8 cellular contexts compared by ENCODE assay signal in genomic region chr11:10293423-10294288, GRCh38. TPM values are rescaled to one million over a fixed set of nuclear protein-coding genes. Genes with fewer than 3 reads are reported as not detected.
DNase-seq lines count a peak whose midpoint lies in the region; ATAC-seq, FAIRE-seq and TF ChIP-seq lines count a peak whose summit lies in the region.

TSS of gene SBF2 (minus strand) at chr11:10294219. CDS start at chr11:10294069, 150 bp downstream.

- no peaks in the 10 kb centered on the region; the same call in 1 of the 2 replicates for H4K20me1 ChIP-seq in HepG2 (ENCODE audit: insufficient read depth, low read length)

- intact Hi-C loops in activated CD4-positive, alpha-beta memory T cell treated with anti-CD3 and anti-CD28 coated beads for 36 hours (cut with micrococcal nuclease) = loop anchor here (2.0 kb wide), 1 partner anchor 15 kb away; no protein-coding TSS in a partner anchor
- intact Hi-C loops in dorsolateral prefrontal cortex (cut with DNase I) = no loop called here
- intact Hi-C loops in HepG2 (cut with micrococcal nuclease; ENCODE audit: unreplicated experiment) = loop anchor here (1.0 kb wide), 2 partner anchors 11 to 45 kb away; no protein-coding TSS in a partner anchor

- FAIRE-seq in HepG2 (lab: Jason Lieb, UNC) = no peak

- 0% methylated on average over 8 of the region's 81 CpGs for WGBS in HepG2 (ENCODE audit: low lambda C conversion rate)

- H3K4me3 ChIP-seq in dorsolateral prefrontal cortex (peak within 1 kb of the TSS; percentile 41 to 100 (median 87)), HepG2 (replicated peaks in 1 of 3; ENCODE audit: insufficient read depth in 1 of 3, low read depth in 2 of 3, low read length in 3 of 3) (peak within 1 kb of the TSS; percentile 89 to 96 (median 90))

- peaks cover 0 to 2% of the 10 kb centered on the region in 2 experiments; a peak in 1 of 5 replicates for H3K36me3 ChIP-seq in HepG2 (replicated peaks in 1 of 2; ENCODE audit: control insufficient read depth in 1 of 2, insufficient read depth in 2 of 2, low read length in 2 of 2)

- in situ Hi-C loops in HepG2 (cut with HindIII; ENCODE audit: extremely low pct_ligation_motif_present, low pct_unique_long_range_greater_than_20kb) = no loop called here

- H2AFZ ChIP-seq in HepG2 (ENCODE audit: low read length) = peak within 1 kb of the TSS; percentile 54

- peak; percentile 79 to 87 for TF ChIP-seq POLR2A in HepG2 (IDR thresholded peaks at IDR 0.05; ENCODE audit: insufficient read depth in 1 of 2, low read depth in 2 of 2, low read length in 2 of 2)

- peak; percentile 78 for DNase-seq in GM04503 (ENCODE audit: low read depth)
- peak; percentile 32 for DNase-seq in NCI-H345 treated with DMSO at 0.1 percent for 48 hours (lab: John Stamatoyannopoulos, UW; ENCODE audit: unreplicated experiment)
- DNase-seq in activated CD4-positive, alpha-beta memory T cell treated with anti-CD3 and anti-CD28 coated beads for 36 hours = peak; percentile 85
- DNase-seq in dorsolateral prefrontal cortex = peak in 9 of 10 donors; percentile 62 to 89 (median 77)
- DNase-seq in HepG2 (ENCODE audit: low spot score) = peak; percentile 69
- DNase-seq in stimulated activated CD4-positive, alpha-beta T cell treated with anti-CD3 and anti-CD28 coated beads, Interleukin-2, amount 100 ng/mL, for 24 hours = peak; percentile 80 to 84
- DNase-seq in HPDE6-E6E7 (ENCODE audit: extremely low spot score) = no peak

- H3K4me1 Mint-ChIP-seq in activated CD4-positive, alpha-beta memory T cell treated with anti-CD3 and anti-CD28 coated beads for 36 hours (ENCODE audit: low read depth) = peaks cover 38% of the 10 kb centered on the region

- no peaks in the 10 kb centered on the region for H3K36me3 Mint-ChIP-seq in activated CD4-positive, alpha-beta memory T cell treated with anti-CD3 and anti-CD28 coated beads for 36 hours

- H3K4me1 ChIP-seq in HepG2 (ENCODE audit: insufficient read depth, low read length) = peaks cover 60% of the 10 kb centered on the region

- TF ChIP-seq EP300 in HepG2 (IDR thresholded peaks at IDR 0.05; ENCODE audit: low read depth in 2 of 2, low read length in 2 of 2) (no peak), HepG2 (CRISPR knock-in tag; IDR thresholded peaks at IDR 0.05; ENCODE audit: borderline replicate concordance) (no peak)

- no peaks in the 10 kb centered on the region for H3K9me3 ChIP-seq in HepG2 (ENCODE audit: low read length)

- H3K9me3 Mint-ChIP-seq in activated CD4-positive, alpha-beta memory T cell treated with anti-CD3 and anti-CD28 coated beads for 36 hours = no peaks in the 10 kb centered on the region

- peaks cover 31% of the 10 kb centered on the region for H3K27me3 Mint-ChIP-seq in activated CD4-positive, alpha-beta memory T cell treated with anti-CD3 and anti-CD28 coated beads for 36 hours

- peaks cover 43% of the 10 kb centered on the region for H3K79me2 ChIP-seq in HepG2 (ENCODE audit: insufficient read depth, low read length)

- POLR2A ChIA-PET in activated CD4-positive, alpha-beta memory T cell treated with anti-CD3 and anti-CD28 coated beads for 36 hours (lab: Charles Lee) = interaction anchor here (1.9 kb wide), 1 partner anchor 10 kb away, joined by 6 read pairs; no protein-coding TSS in a partner anchor
- POLR2A ChIA-PET in HepG2 (lab: Yijun Ruan, JAX) = interaction anchor here (12.1 kb wide), 1 partner anchor 11 kb away, joined by 221 read pairs; the partner anchor contains the start of gene ADM

- BruUV-seq in HepG2 (replicated peaks; lab: Mats Ljungman, UMichigan) = no TSS peak

- H3K27me3 ChIP-seq in dorsolateral prefrontal cortex (no peaks in the 10 kb centered on the region), HepG2 (ENCODE audit: control insufficient read depth in 1 of 2, insufficient read depth in 2 of 2, low read length in 2 of 2) (no peaks in the 10 kb centered on the region; a peak in 1 of 5 replicates)

- peak within 1 kb of the TSS in 58 of 59 donors; percentile 30 to 97 (median 84) for H3K27ac ChIP-seq in dorsolateral prefrontal cortex
- H3K27ac ChIP-seq in HepG2 (ENCODE audit: extremely low read length, insufficient read depth, low read length) = peak within 1 kb of the TSS; percentile 88

- peak within 1 kb of the TSS; percentile 79 for H3K9ac ChIP-seq in HepG2 (ENCODE audit: insufficient read depth, low read depth, low read length)

- H3K4me2 ChIP-seq in HepG2 (ENCODE audit: low read depth, low read length) = peak within 1 kb of the TSS; percentile 87

- CTCF ChIA-PET in activated CD4-positive, alpha-beta memory T cell treated with anti-CD3 and anti-CD28 coated beads for 36 hours (lab: Charles Lee) = interaction anchor here (0.6 to 1.0 kb wide), 3 partner anchors 13 to 536 kb away, joined by 3 read pairs; no protein-coding TSS in a partner anchor
- CTCF ChIA-PET in HepG2 (lab: Yijun Ruan, JAX; ENCODE audit: low intra/inter-chr PET ratio, low total read pairs) = no interaction called here

- no peak within 1 kb of the TSS for H3K27ac Mint-ChIP-seq in activated CD4-positive, alpha-beta memory T cell treated with anti-CD3 and anti-CD28 coated beads for 36 hours

- ATAC-seq in HG02642 (IDR thresholded peaks at IDR 0.05; ENCODE audit: poor library complexity, unreplicated experiment) (peak; percentile 56), HepG2 (peak; percentile 73)

- H3K4me3 Mint-ChIP-seq in activated CD4-positive, alpha-beta memory T cell treated with anti-CD3 and anti-CD28 coated beads for 36 hours = peak within 1 kb of the TSS; percentile 74

- TF ChIP-seq CTCF in dorsolateral prefrontal cortex (IDR thresholded peaks at IDR 0.05 in 54 of 56, conservative IDR thresholded peaks at IDR 0.05 in 2 of 56; ENCODE audit: low read depth in 1 of 56, partially characterized antibody in 56 of 56) (peak in 11 of 56 donors; percentile 13 to 39 (median 27)), HepG2 (CRISPR knock-in tag; IDR thresholded peaks at IDR 0.05) (no peak; the same call in 1 of the 2 replicates)

- TF ChIP-seq RAD21 in HepG2 (CRISPR knock-in tag; IDR thresholded peaks at IDR 0.05) = no peak; the same call in 1 of the 2 replicates

TF ChIP-seq in HepG2, 621 proteins besides CTCF, POLR2A, EP300 and RAD21 (continues in another document):
- TF ChIP-seq, protein P1, sequence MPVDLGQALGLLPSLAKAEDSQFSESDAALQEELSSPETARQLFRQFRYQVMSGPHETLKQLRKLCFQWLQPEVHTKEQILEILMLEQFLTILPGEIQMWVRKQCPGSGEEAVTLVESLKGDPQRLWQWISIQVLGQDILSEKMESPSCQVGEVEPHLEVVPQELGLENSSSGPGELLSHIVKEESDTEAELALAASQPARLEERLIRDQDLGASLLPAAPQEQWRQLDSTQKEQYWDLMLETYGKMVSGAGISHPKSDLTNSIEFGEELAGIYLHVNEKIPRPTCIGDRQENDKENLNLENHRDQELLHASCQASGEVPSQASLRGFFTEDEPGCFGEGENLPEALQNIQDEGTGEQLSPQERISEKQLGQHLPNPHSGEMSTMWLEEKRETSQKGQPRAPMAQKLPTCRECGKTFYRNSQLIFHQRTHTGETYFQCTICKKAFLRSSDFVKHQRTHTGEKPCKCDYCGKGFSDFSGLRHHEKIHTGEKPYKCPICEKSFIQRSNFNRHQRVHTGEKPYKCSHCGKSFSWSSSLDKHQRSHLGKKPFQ (CRISPR knock-in tag; IDR thresholded peaks at IDR 0.05; ENCODE audit: insufficient replicate concordance) = peak; percentile 57

RNA-seq across cellular contexts. Expression of gene SBF2, which starts in this region (rescaled TPM):
- 1 to 10 TPM; 7.0 to 7.1 TPM for total RNA-seq in activated CD4-positive, alpha-beta memory T cell treated with anti-CD3 and anti-CD28 coated beads for 36 hours
- 10 to 100 TPM; 38.0 to 99.1 (median 63.4) TPM for total RNA-seq in dorsolateral prefrontal cortex
- 24.0 and 29.9 TPM in 2 replicates for total RNA-seq in HepG2 (2016; rRNA removed; fragmentation: Illumina TruSeq; extraction: Trizol)
- total RNA-seq in HepG2 (2016; cell fraction: cytosol; rRNA removed; fragmentation: Illumina TruSeq; extraction: Trizol; ENCODE audit: low read depth) = 6.3 and 6.7 TPM in 2 replicates
- total RNA-seq in HepG2 (2016; cell fraction: insoluble cytoplasmic fraction; rRNA removed; fragmentation: Illumina TruSeq; extraction: Trizol) = 22.0 and 29.2 TPM in 2 replicates
- 11.3 and 12.9 TPM in 2 replicates for total RNA-seq in HepG2 (2016; cell fraction: membrane; rRNA removed; fragmentation: Illumina TruSeq; extraction: Trizol)
- total RNA-seq in HepG2 (2016; cell fraction: nucleus; rRNA removed; fragmentation: Illumina TruSeq; extraction: Trizol) = 26.4 and 32.0 TPM in 2 replicates
- 45.6 and 45.8 TPM in 2 replicates for polyA plus RNA-seq in HepG2 (2011; rRNA removed)
- polyA plus RNA-seq in HepG2 (2011; cell fraction: cytosol; rRNA removed) = 30.7 and 44.4 TPM in 2 replicates
- 31.7 and 32.8 TPM in 2 replicates for polyA plus RNA-seq in HepG2 (2011; cell fraction: nucleus; rRNA removed)
- polyA plus RNA-seq in HepG2 (2012) = 23.2 and 27.6 TPM in 2 replicates
- 1.1 and 1.2 TPM in 2 replicates for polyA plus RNA-seq in HepG2 (2016; cell fraction: cytosol; fragmentation: Illumina TruSeq; extraction: Trizol; ENCODE audit: low read depth)
- 20.9 and 24.0 TPM in 2 replicates for polyA plus RNA-seq in HepG2 (2016; cell fraction: insoluble cytoplasmic fraction; fragmentation: Illumina TruSeq; extraction: Trizol; ENCODE audit: low read depth)
- 3.6 and 5.5 TPM in 2 replicates for polyA plus RNA-seq in HepG2 (2016; cell fraction: membrane; fragmentation: Illumina TruSeq; extraction: Trizol; ENCODE audit: low read depth)
- polyA plus RNA-seq in HepG2 (2016; cell fraction: nucleus; fragmentation: Illumina TruSeq; extraction: Trizol; ENCODE audit: insufficient read depth, low read depth) = 21.9 and 25.7 TPM in 2 replicates
- 61.7 and 122 TPM in 2 replicates for polyA minus RNA-seq in HepG2 (2011; rRNA and poly(A)+ RNA removed; ENCODE audit: low replicate concordance)
- polyA minus RNA-seq in HepG2 (2011; cell fraction: cytosol; rRNA and poly(A)+ RNA removed) = 38.2 and 59.0 TPM in 2 replicates
- 120 and 149 TPM in 2 replicates for polyA minus RNA-seq in HepG2 (2011; cell fraction: nucleus; rRNA and poly(A)+ RNA removed)

Comparison
In these comparisons a context has a peak if more than half of its experiments do, and no peak if none do; other contexts are left out.
1. intact Hi-C loops: an anchor here in activated CD4-positive, alpha-beta memory T cell treated with anti-CD3 and anti-CD28 coated beads for 36 hours (2.0 kb wide) and HepG2 (1.0 kb wide); none called in dorsolateral prefrontal cortex.